ENCODE assay signal across 8 cellular contexts in genomic region chr14:96502621-96503251, GRCh38. TPM values are rescaled to one million over a fixed set of nuclear protein-coding genes. Genes with fewer than 3 reads are reported as not detected.
DNase-seq lines count a peak whose midpoint lies in the region; ATAC-seq and TF ChIP-seq lines count a peak whose summit lies in the region.

No MANE protein-coding gene starts in this region.

- no peak for TF ChIP-seq POLR2A in GM18505 (IDR thresholded peaks at IDR 0.05; ENCODE audit: borderline replicate concordance, extremely low read depth, insufficient read depth, insufficient read length)

- ATAC-seq in GM18505 (IDR thresholded peaks at IDR 0.05; ENCODE audit: unreplicated experiment), result peak; percentile 30
- peak; percentile 35 for ATAC-seq in HG02943 (IDR thresholded peaks at IDR 0.05; ENCODE audit: low read depth, unreplicated experiment)

- H3K27me3 ChIP-seq in right atrium auricular region, result no peaks in the 10 kb centered on the region

- no peak for TF ChIP-seq CTCF in right atrium auricular region (IDR thresholded peaks at IDR 0.05)

- H3K9me3 ChIP-seq in right atrium auricular region, result no peaks in the 10 kb centered on the region

- H3K4me1 ChIP-seq in right atrium auricular region, result peaks cover 0 to 45% of the 10 kb centered on the region in 2 donors

- peak overlapping the region; percentile 73 to 99 for H3K4me3 ChIP-seq in right atrium auricular region

- no peaks in the 10 kb centered on the region for H3K36me3 ChIP-seq in right atrium auricular region

- H3K27ac ChIP-seq in angular gyrus (ENCODE audit: low read depth, low read length), result peak overlapping the region; percentile 94
- H3K27ac ChIP-seq in right atrium auricular region, result peak overlapping the region; percentile 95 to 99

- DNase-seq in AML-193 (lab: John Stamatoyannopoulos, UW), result peak; percentile 47 to 55
- peak; percentile 74 for DNase-seq in NCI-H2227 (lab: John Stamatoyannopoulos, UW; ENCODE audit: unreplicated experiment)
- peak; percentile 62 for DNase-seq in right atrium auricular region (ENCODE audit: low spot score)
- DNase-seq in posterior vena cava (ENCODE audit: low spot score), result peak; percentile 91
- DNase-seq in NCI-H187 treated with DMSO at 0.1 percent for 48 hours (lab: John Stamatoyannopoulos, UW), result no peak

- intact Hi-C loops in posterior vena cava (cut with DNase I), result no loop called here

RNA-seq across cellular contexts. Expression of gene PAPOLA, which starts 0.6 kb away (rescaled TPM):
- total RNA-seq in right atrium auricular region (10 to 100 TPM; 85.2 to 91.9 TPM), posterior vena cava (100 to 1,000 TPM; 127 to 153 TPM)
